ENCODE assay signal across 11 cellular contexts in genomic region chr1:58898739-58899580, GRCh38.
A peak's percentile ranks its signal among the peaks of the same experiment; 100 is the strongest.
DNase-seq lines count a peak whose midpoint lies in the region; ATAC-seq, FAIRE-seq and TF ChIP-seq lines count a peak whose summit lies in the region.
"Had no signal": no experiment of that assay in that cellular context is flagged by ENCODE, and none has a peak within 500 bp of the region (broad histone marks: within the 10 kb centered on the region; RNA-seq: fewer than 3 reads in every experiment).

No MANE protein-coding gene starts in this region.

- H3K56ac ChIP-seq in H1 (replicated peaks; ENCODE audit: insufficient read length, low read depth, low read length): no peak overlapping the region

- TF ChIP-seq POLR2A in H1 (IDR thresholded peaks at IDR 0.05; ENCODE audit: control extremely low read depth in 1 of 2, low read depth in 2 of 2, low read length in 2 of 2) (no peak), upper lobe of left lung (IDR thresholded peaks at IDR 0.05) (no peak)

- no peak overlapping the region for H4K8ac ChIP-seq in H1 (ENCODE audit: extremely low read depth, insufficient read depth, low read length)

- CTCF ChIA-PET in H1 (lab: Charles Lee; ENCODE audit: partially characterized antibody): interaction anchor here (3.1 kb wide), 1 partner anchor 9 kb away, joined by 21 read pairs; no protein-coding TSS in a partner anchor

- intact Hi-C loops in mucosa of descending colon (cut with DNase I, micrococcal nuclease): loop anchor here in 1 of 2 donors (5.0 kb wide), 1 partner anchor 117 kb away; the partner anchor contains the start of gene JUN

- H3K79me1 ChIP-seq in H1 (ENCODE audit: low read depth, low read length): no peaks in the 10 kb centered on the region

- H2AFZ ChIP-seq in H1 (ENCODE audit: low read length): no peak overlapping the region

- H3K9ac ChIP-seq in H1 (replicated peaks in 1 of 4; ENCODE audit: extremely low read depth in 1 of 4, low read depth in 3 of 4, low read length in 3 of 4): no peak overlapping the region

- 82% methylated on average over 10 of the region's 10 CpGs; no CpG with 5 or more reads in 1 of the 2 experiments for WGBS in H1 (ENCODE audit: extremely low coverage in 1 of 2, insufficient coverage in 1 of 2, insufficient read length in 1 of 2, insufficient replicate concordance in 2 of 2, low coverage in 1 of 2, low lambda C conversion rate in 2 of 2, missing lambda C conversion rate in 1 of 2), 2 experiments
- 35 to 45% methylated on average over 4 to 10 of the region's 10 CpGs for WGBS in upper lobe of left lung, 2 donors

- no peak overlapping the region for H3K18ac ChIP-seq in H1 (ENCODE audit: extremely low read depth, low read length)

- no peak overlapping the region for H3K4me2 ChIP-seq in H1 (ENCODE audit: insufficient read depth in 1 of 2, low read depth in 2 of 2, low read length in 2 of 2)

- H2AK5ac ChIP-seq in H1 (ENCODE audit: low read depth, low read length): no peak overlapping the region

- DNase-seq in NCI-H82 (lab: John Stamatoyannopoulos, UW): peak; percentile 66
- no peak for DNase-seq in NCI-H82 treated with DMSO at 0.1 percent for 48 hours (lab: John Stamatoyannopoulos, UW; ENCODE audit: unreplicated experiment)
- no peak for DNase-seq in H1 (ENCODE audit: low read depth in 1 of 2, low spot score in 2 of 2)
- DNase-seq in mucosa of descending colon: peak; percentile 63 to 71 (median 69)
- DNase-seq in upper lobe of left lung: peak in 1 of 2 donors; percentile 73
- no peak for DNase-seq in midbrain (lab: John Stamatoyannopoulos, UW)
- DNase-seq: KG1, RPMI8226 had no signal

- no peak overlapping the region for H2BK120ac ChIP-seq in H1 (replicated peaks; ENCODE audit: low read depth, low read length)

- no peak overlapping the region for H4K5ac ChIP-seq in H1 (ENCODE audit: insufficient read length, low read depth, low read length)

- no peaks in the 10 kb centered on the region for H3K79me2 ChIP-seq in H1 (ENCODE audit: control insufficient read depth in 1 of 2, insufficient read depth in 2 of 2, low read length in 2 of 2)

- TF ChIP-seq RAD21 in H1 (IDR thresholded peaks at IDR 0.05 in 1 of 2, conservative IDR thresholded peaks at IDR 0.05 in 1 of 2; ENCODE audit: low read depth in 2 of 2, low read length in 2 of 2): no peak

- 0 out of 2 replicates have a peak overlapping the region, but pooled peaks have one; percentile 40 for H2BK15ac ChIP-seq in H1 (ENCODE audit: low read length)

- H4K20me1 ChIP-seq in H1 (replicated peaks in 1 of 2; ENCODE audit: control insufficient read depth in 1 of 2, insufficient read depth in 2 of 2, low read length in 2 of 2): no peaks in the 10 kb centered on the region

- H3K27me3 ChIP-seq in H1 (replicated peaks in 1 of 4; ENCODE audit: control insufficient read depth in 3 of 4, extremely low read depth in 1 of 4, insufficient read depth in 3 of 4, low read length in 3 of 4) (peaks cover 0 to 4% (median 0%) of the 10 kb centered on the region in 4 experiments; a peak in 2 of 7 replicates), upper lobe of left lung (no peaks in the 10 kb centered on the region)

- H3K4ac ChIP-seq in H1 (replicated peaks; ENCODE audit: insufficient read length, low read depth, low read length): no peak overlapping the region

- no peak for TF ChIP-seq CTCF in H1 (IDR thresholded peaks at IDR 0.05; ENCODE audit: control extremely low read depth in 1 of 3, insufficient read depth in 1 of 3, low read depth in 1 of 3, low read length in 3 of 3)
- no peak for TF ChIP-seq CTCF in mucosa of descending colon (IDR thresholded peaks at IDR 0.05)
- TF ChIP-seq CTCF in upper lobe of left lung (IDR thresholded peaks at IDR 0.05): peak in 1 of 6 experiments; percentile 14

- H3K4me3 ChIP-seq in H1 (ENCODE audit: extremely low read depth in 1 of 4, insufficient read depth in 2 of 4, low read depth in 3 of 4, low read length in 4 of 4): no peak overlapping the region
- H3K4me3 ChIP-seq in mucosa of descending colon: no peak overlapping the region
- no peak overlapping the region for H3K4me3 ChIP-seq in upper lobe of left lung

- H3K27ac ChIP-seq in H1 (ENCODE audit: low read depth, low read length) (no peak overlapping the region), upper lobe of left lung (peak overlapping the region; percentile 59 to 83 (median 80))
- H3K27ac ChIP-seq: 22Rv1 had no signal

- no peaks in the 10 kb centered on the region for H3K36me3 ChIP-seq in H1 (ENCODE audit: control insufficient read depth in 2 of 4, insufficient read depth in 4 of 4, low read length in 3 of 4)
- H3K36me3 ChIP-seq in mucosa of descending colon (ENCODE audit: low read depth): no peaks in the 10 kb centered on the region
- no peaks in the 10 kb centered on the region for H3K36me3 ChIP-seq in upper lobe of left lung

- no peak overlapping the region for H3K23ac ChIP-seq in H1 (ENCODE audit: insufficient read length)

- ATAC-seq in mucosa of descending colon: peak; percentile 2
- no peak for ATAC-seq in upper lobe of left lung (ENCODE audit: low FRiP score in 2 of 2)
- no peak for ATAC-seq in GM21576 (IDR thresholded peaks at IDR 0.05; ENCODE audit: unreplicated experiment)
- no peak for ATAC-seq in GM19324 (IDR thresholded peaks at IDR 0.05; ENCODE audit: low FRiP score, unreplicated experiment)

- 0 out of 2 replicates have a peak overlapping the region, but pooled peaks have one; percentile 56 for H2BK20ac ChIP-seq in H1 (ENCODE audit: low read length)

- POLR2A ChIA-PET in H1 (lab: Charles Lee; ENCODE audit: partially characterized antibody): interaction anchor here (1.3 kb wide), 1 partner anchor 14 kb away, joined by 4 read pairs; no protein-coding TSS in a partner anchor

- TF ChIP-seq EP300 in H1 (IDR thresholded peaks at IDR 0.05; ENCODE audit: borderline replicate concordance in 1 of 2, low read depth in 2 of 2, low read length in 2 of 2) (no peak), upper lobe of left lung (IDR thresholded peaks at IDR 0.05) (peak in 2 of 4 donors; percentile 27 to 82)

- no peaks in the 10 kb centered on the region; the same call in 1 of the 2 replicates for H3K23me2 ChIP-seq in H1 (ENCODE audit: low read depth, low read length)

- H3K9me3 ChIP-seq in H1 (ENCODE audit: insufficient read depth in 2 of 2, low read depth in 1 of 2, low read length in 1 of 2): no peaks in the 10 kb centered on the region
- no peaks in the 10 kb centered on the region for H3K9me3 ChIP-seq in mucosa of descending colon
- H3K9me3 ChIP-seq in upper lobe of left lung: no peaks in the 10 kb centered on the region

- no peak overlapping the region for H3K14ac ChIP-seq in H1 (ENCODE audit: insufficient read length)

- no peak overlapping the region for H2BK12ac ChIP-seq in H1 (ENCODE audit: low read depth, low read length)

- peak overlapping the region; percentile 52 for H4K91ac ChIP-seq in H1 (replicated peaks; ENCODE audit: insufficient read length, low read length)

- no peak overlapping the region for H2BK5ac ChIP-seq in H1 (ENCODE audit: low read depth, low read length)

- no peak for FAIRE-seq in H1 (lab: Jason Lieb, UNC)

- peaks cover 0 to 7% (median 2%) of the 10 kb centered on the region in 4 experiments; a peak in 2 of 7 replicates for H3K4me1 ChIP-seq in H1 (replicated peaks in 1 of 4; ENCODE audit: control insufficient read depth in 3 of 4, insufficient read depth in 4 of 4, low read length in 3 of 4)
- H3K4me1 ChIP-seq in mucosa of descending colon (ENCODE audit: low read depth): peaks cover 71% of the 10 kb centered on the region
- H3K4me1 ChIP-seq in upper lobe of left lung: peaks cover 65 to 89% (median 82%) of the 10 kb centered on the region in 4 donors

TF ChIP-seq in H1, 55 proteins besides CTCF, POLR2A, EP300 and RAD21:
- no peak for TF ChIP-seq RXRA (IDR thresholded peaks at IDR 0.05; ENCODE audit: insufficient read depth, low read depth, low read length)
- no peak for TF ChIP-seq SP1 (IDR thresholded peaks at IDR 0.05; ENCODE audit: low read depth, low read length)
- TF ChIP-seq PHF8 (conservative IDR thresholded peaks at IDR 0.05; ENCODE audit: low read depth, low read length): no peak
- TF ChIP-seq SP2 (IDR thresholded peaks at IDR 0.05; ENCODE audit: low read length): no peak
- TF ChIP-seq CHD1 (IDR thresholded peaks at IDR 0.05; ENCODE audit: low read depth, low read length): no peak
- no peak for TF ChIP-seq JUN (IDR thresholded peaks at IDR 0.05; ENCODE audit: low read depth, low read length)
- no peak for TF ChIP-seq TCF12 (IDR thresholded peaks at IDR 0.05; ENCODE audit: low read depth, low read length)
- no peak for TF ChIP-seq CEBPB (IDR thresholded peaks at IDR 0.05; ENCODE audit: low read depth, low read length)
- no peak for TF ChIP-seq TBP (IDR thresholded peaks at IDR 0.05; ENCODE audit: low read depth, low read length)
- no peak for TF ChIP-seq ASH2L (IDR thresholded peaks at IDR 0.05; ENCODE audit: low read length)
- no peak for TF ChIP-seq JUND (IDR thresholded peaks at IDR 0.05; ENCODE audit: low read length)
- no peak for TF ChIP-seq BRCA1 (IDR thresholded peaks at IDR 0.05; ENCODE audit: low read depth, low read length)
- TF ChIP-seq YY1 (IDR thresholded peaks at IDR 0.05; ENCODE audit: low read depth, low read length): no peak

Comparison
In these comparisons a context has a peak if more than half of its experiments do, and no peak if none do; other contexts are left out.
1. DNase-seq: peak in NCI-H82 (single experiment) and mucosa of descending colon (3 of 3); none in NCI-H82 treated with DMSO at 0.1 percent for 48 hours (single experiment), H1 (0 of 2) and midbrain (single experiment).